ENCODE assay signal across 8 cellular contexts in the genomic region with DNA sequence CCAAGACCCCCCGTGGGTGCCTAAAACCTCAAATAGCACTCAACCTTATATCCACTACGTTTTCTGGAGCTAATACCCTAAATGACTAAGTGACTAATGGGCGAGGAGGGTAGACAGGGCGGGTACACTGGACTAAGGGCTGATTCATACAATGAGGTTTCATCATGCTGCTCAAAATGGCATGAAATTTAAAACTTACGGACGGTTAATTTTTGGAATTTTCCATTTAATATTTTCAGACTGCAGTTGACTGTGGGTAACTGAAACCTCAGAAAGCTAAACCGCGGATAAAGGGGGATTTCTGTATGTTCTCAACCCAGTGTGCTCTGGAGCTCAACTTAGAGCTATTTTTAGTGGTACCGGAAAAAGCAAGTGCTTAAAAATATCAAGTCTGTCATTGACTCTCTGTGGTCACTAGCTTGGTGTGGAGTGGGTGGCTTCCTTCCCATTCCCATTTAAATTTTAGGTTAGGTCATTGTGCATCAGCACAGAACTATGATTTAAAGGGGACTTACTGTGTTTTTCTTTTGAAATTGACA.
DNase-seq lines count a peak whose midpoint lies in the region; ATAC-seq, FAIRE-seq and TF ChIP-seq lines count a peak whose summit lies in the region.

No MANE protein-coding gene starts in this region.

- in situ Hi-C loops in ACHN (cut with HindIII; ENCODE audit: low pct_ligation_motif_present, low pct_unique_long_range_greater_than_20kb, low sequenced_read_pairs), result no loop called here

- TF ChIP-seq CTCF in bronchial epithelial cell (IDR thresholded peaks at IDR 0.05; ENCODE audit: insufficient read depth, low read length, severe bottlenecking), result no peak

- FAIRE-seq in bronchial epithelial cell (lab: Jason Lieb, UNC), result no peak

- DNase-seq in ACHN (peak; percentile 70), bronchial epithelial cell (ENCODE audit: low read depth) (peak; percentile 91), skeletal muscle cell (ENCODE audit: low read depth) (peak; percentile 60), superior temporal gyrus (ENCODE audit: extremely low spot score) (no peak), epidermal melanocyte (ENCODE audit: insufficient read length, low spot score) (no peak), SHP77 treated with DMSO at 0.1 percent for 48 hours (lab: John Stamatoyannopoulos, UW) (no peak)

- ATAC-seq in GM19043 (IDR thresholded peaks at IDR 0.05; ENCODE audit: low read depth, unreplicated experiment) (peak; percentile 63), HG03457 (IDR thresholded peaks at IDR 0.05; ENCODE audit: unreplicated experiment) (peak; percentile 63)

- H3K4me3 ChIP-seq in bronchial epithelial cell (ENCODE audit: low read depth, low read length), result peak overlapping the region; percentile 7
- peak overlapping the region; percentile 31 for H3K4me3 ChIP-seq in skeletal muscle cell (ENCODE audit: low read depth, low read length)

- H3K27me3 ChIP-seq in bronchial epithelial cell (ENCODE audit: control insufficient read depth, insufficient read depth, low read length), result no peaks in the 10 kb centered on the region

- H3K36me3 ChIP-seq in bronchial epithelial cell (ENCODE audit: control insufficient read depth, insufficient read depth, low read length), result no peaks in the 10 kb centered on the region

Comparison
In these comparisons a context has a peak if more than half of its experiments do, and no peak if none do; other contexts are left out.
1. DNase-seq: peak in ACHN (single experiment), bronchial epithelial cell (single experiment) and skeletal muscle cell (single experiment); none in superior temporal gyrus (single experiment), epidermal melanocyte (single experiment) and SHP77 treated with DMSO at 0.1 percent for 48 hours (single experiment).